ENCODE assay signal across 8 cellular contexts in the genomic region with DNA sequence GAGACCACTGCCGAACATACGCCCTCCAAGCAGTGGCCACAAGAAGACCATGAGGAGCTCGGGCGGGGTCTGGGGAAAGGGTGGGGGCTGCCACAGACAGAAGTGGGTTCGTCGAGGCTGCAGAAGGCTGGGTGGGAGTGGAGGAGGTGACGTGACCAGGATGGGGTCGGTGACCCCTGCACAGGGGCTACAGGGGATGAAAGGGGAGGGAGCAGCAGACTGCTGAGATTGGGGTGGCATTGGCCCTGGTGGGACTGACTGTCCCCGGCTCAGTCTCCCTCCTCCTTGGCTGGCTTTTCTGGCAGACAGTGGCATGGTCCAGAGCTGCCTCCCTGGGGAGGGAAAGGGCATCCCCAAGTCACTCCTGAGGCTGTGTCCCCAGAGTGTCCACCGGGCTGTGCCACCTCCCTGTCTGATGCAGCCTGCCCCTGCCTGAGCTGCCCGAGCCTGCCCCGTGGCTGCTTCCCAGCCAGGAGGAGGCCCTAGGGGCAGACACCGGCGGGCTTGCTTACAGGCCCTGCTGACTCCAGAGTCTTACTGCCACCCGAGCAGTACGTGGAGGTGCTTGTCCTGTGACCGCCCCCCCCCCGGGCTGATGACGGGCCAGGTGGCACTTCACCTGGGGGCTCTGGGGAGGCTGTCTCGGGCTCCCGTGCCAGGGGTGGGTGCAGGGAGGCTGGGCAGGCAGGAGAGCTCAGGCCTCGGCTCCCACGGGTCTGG. TPM values are rescaled to one million over a fixed set of nuclear protein-coding genes. Genes with fewer than 3 reads are reported as not detected.
A peak's percentile ranks its signal among the peaks of the same experiment; 100 is the strongest.
DNase-seq lines count a peak whose midpoint lies in the region; ATAC-seq and TF ChIP-seq lines count a peak whose summit lies in the region.

No MANE protein-coding gene starts in this region.

- H3K4me3 ChIP-seq in GM12875 (ENCODE audit: low read depth, low read length) (peak overlapping the region; percentile 60), WERI-Rb-1 (ENCODE audit: low read depth, low read length) (no peak overlapping the region), psoas muscle (peak overlapping the region; percentile 42)

- H3K27ac ChIP-seq in WERI-Rb-1 (peak overlapping the region; percentile 83), psoas muscle (peak overlapping the region; percentile 71)

- WGBS in psoas muscle, 3 donors, result 62 to 72% (median 63%) methylated on average over 22 to 23 of the region's 23 CpGs

- no peaks in the 10 kb centered on the region for H3K36me3 Mint-ChIP-seq in glutamatergic neuron (ENCODE audit: unreplicated experiment)

- ATAC-seq in psoas muscle, result peak; percentile 15 to 53 (median 43)
- no peak for ATAC-seq in HG03439 (IDR thresholded peaks at IDR 0.05; ENCODE audit: unreplicated experiment)
- no peak for ATAC-seq in GM18519 (IDR thresholded peaks at IDR 0.05; ENCODE audit: low FRiP score, unreplicated experiment)

- no peaks in the 10 kb centered on the region for H3K9me3 Mint-ChIP-seq in glutamatergic neuron (ENCODE audit: unreplicated experiment)

- no peak overlapping the region for H3K27ac Mint-ChIP-seq in glutamatergic neuron (ENCODE audit: unreplicated experiment)

- no peaks in the 10 kb centered on the region for H3K27me3 ChIP-seq in WERI-Rb-1 (ENCODE audit: insufficient read depth, low read depth, severe bottlenecking)
- no peaks in the 10 kb centered on the region for H3K27me3 ChIP-seq in psoas muscle (ENCODE audit: insufficient read depth in 3 of 3, low read length in 2 of 3)

- TF ChIP-seq CTCF in GM12875 (IDR thresholded peaks at IDR 0.05; ENCODE audit: borderline replicate concordance, insufficient read depth, low read depth, low read length), result no peak
- TF ChIP-seq CTCF in WERI-Rb-1 (IDR thresholded peaks at IDR 0.05; ENCODE audit: low read depth, low read length), result 0 out of 2 replicates have a peak, but pooled peaks have one; percentile 24
- TF ChIP-seq CTCF in glutamatergic neuron (IDR thresholded peaks at IDR 0.05; ENCODE audit: partially characterized antibody, unreplicated experiment), result no peak
- TF ChIP-seq CTCF in psoas muscle (IDR thresholded peaks at IDR 0.05), result no peak

- H3K27me3 Mint-ChIP-seq in glutamatergic neuron (ENCODE audit: unreplicated experiment), result peaks cover 2% of the 10 kb centered on the region

- H3K4me1 ChIP-seq in psoas muscle, result peaks cover 43% of the 10 kb centered on the region

- H3K4me3 Mint-ChIP-seq in glutamatergic neuron (ENCODE audit: unreplicated experiment), result no peak overlapping the region

- DNase-seq in WERI-Rb-1 (no peak), glutamatergic neuron (peak; percentile 32), psoas muscle (peak; percentile 16 to 59), HCEC 1CT (no peak), NOMO-1 treated with DMSO at 0.1 percent for 48 hours (lab: John Stamatoyannopoulos, UW; ENCODE audit: unreplicated experiment) (no peak)

- H3K36me3 ChIP-seq in WERI-Rb-1, result peaks cover 3% of the 10 kb centered on the region
- H3K36me3 ChIP-seq in psoas muscle (ENCODE audit: insufficient read depth in 1 of 2, low read depth in 1 of 2), result no peaks in the 10 kb centered on the region

- H3K4me1 Mint-ChIP-seq in glutamatergic neuron (ENCODE audit: low read depth, unreplicated experiment), result no peaks in the 10 kb centered on the region

- intact Hi-C loops in psoas muscle (cut with DNase I), result no loop called here

- H3K9me3 ChIP-seq in WERI-Rb-1 (ENCODE audit: severe bottlenecking) (no peaks in the 10 kb centered on the region), psoas muscle (no peaks in the 10 kb centered on the region)

RNA-seq across cellular contexts. Expression of a gene that starts 7.2 kb away (rescaled TPM):
- 85.3 TPM for total RNA-seq in glutamatergic neuron (ENCODE audit: unreplicated experiment)
- total RNA-seq in psoas muscle, result 10 to 100 TPM; 12.4 to 18.1 (median 13.9) TPM
- 10 to 100 TPM in 1 of 3 donors, 1 to 10 TPM in 2; 7.1 to 13.1 (median 8.0) TPM for polyA plus RNA-seq in psoas muscle

RNA-seq across cellular contexts. Expression of a gene that starts 43.5 kb away (rescaled TPM):
- total RNA-seq in glutamatergic neuron (ENCODE audit: unreplicated experiment), result 276 TPM
- 100 to 1,000 TPM; 163 to 214 (median 187) TPM for total RNA-seq in psoas muscle
- 100 to 1,000 TPM; 124 to 224 (median 126) TPM for polyA plus RNA-seq in psoas muscle

RNA-seq across cellular contexts. Expression of a gene that starts 44.0 kb away (rescaled TPM):
- 25.4 TPM for total RNA-seq in glutamatergic neuron (ENCODE audit: unreplicated experiment)
- 10 to 100 TPM; 16.3 to 44.6 (median 32.4) TPM for total RNA-seq in psoas muscle
- 10 to 100 TPM; 45.9 to 66.2 (median 59.5) TPM for polyA plus RNA-seq in psoas muscle

Comparison
In these comparisons a context has a peak if more than half of its experiments do, and no peak if none do; other contexts are left out.
1. DNase-seq: peak in glutamatergic neuron (single experiment) and psoas muscle (2 of 2); none in WERI-Rb-1 (single experiment), HCEC 1CT (single experiment) and NOMO-1 treated with DMSO at 0.1 percent for 48 hours (single experiment).
2. ATAC-seq: peak in psoas muscle (4 of 4); none in HG03439 (single experiment) and GM18519 (single experiment).